In the genomic region with DNA sequence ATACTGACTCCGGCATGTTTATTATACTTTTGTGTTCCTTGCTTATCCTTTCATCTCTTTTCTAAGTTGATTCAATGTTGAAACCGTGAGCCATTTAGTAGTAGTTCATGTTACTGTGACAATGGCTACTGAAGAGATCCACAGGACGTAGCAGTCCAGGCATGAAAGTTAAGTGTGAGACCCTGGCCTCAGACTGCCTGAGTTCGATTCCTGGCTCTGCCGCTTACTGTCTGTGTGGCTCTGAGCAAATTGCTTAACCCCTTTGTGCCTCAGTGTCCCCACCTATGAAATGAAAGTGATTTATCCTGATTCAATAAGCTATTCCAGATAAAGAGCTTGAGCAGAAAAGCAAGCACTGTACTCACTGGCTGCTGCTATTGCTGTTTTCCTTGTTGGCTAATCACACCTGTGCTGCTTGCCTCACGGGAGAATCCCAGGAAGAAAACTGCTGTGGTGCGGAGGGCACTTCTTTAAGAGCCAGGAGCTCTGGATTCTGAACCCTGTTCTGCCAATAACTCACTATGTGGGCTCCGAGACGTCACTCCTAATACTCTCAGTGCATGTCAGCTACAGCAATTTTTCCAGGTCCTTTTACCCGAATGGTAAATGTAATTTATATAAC, we compare ENCODE assay signal across 42 cellular contexts. TPM values are rescaled to one million over a fixed set of nuclear protein-coding genes. Genes with fewer than 3 reads are reported as not detected.
"Had no signal": no experiment of that assay in that cellular context is flagged by ENCODE, and none has a peak within 500 bp of the region (broad histone marks: within the 10 kb centered on the region; RNA-seq: fewer than 3 reads in every experiment).

No MANE protein-coding gene starts in this region.

- H3K9me3 Mint-ChIP-seq: activated naive CD4-positive, alpha-beta T cell treated with anti-CD3 and anti-CD28 coated beads for 36 hours; activated naive CD4-positive, alpha-beta T cell treated with anti-CD3 and anti-CD28 coated beads, Interleukin-2, amount 10 ng/mL, durations not matched to agents 7 days and 5 days; activated naive CD4-positive, alpha-beta T cell treated with anti-CD3 and anti-CD28 coated beads, Interleukin-2, amount 50 U/mL, for 24 hours; activated naive CD4-positive, alpha-beta T cell treated with anti-CD3 and anti-CD28 coated beads, Interleukin-2, amount 50 U/mL, for 72 hours; activated naive CD8-positive, alpha-beta T cell treated with anti-CD3 and anti-CD28 coated beads for 36 hours; activated naive CD8-positive, alpha-beta T cell treated with anti-CD3 and anti-CD28 coated beads, Interleukin-2, amount 10 ng/mL, durations not matched to agents 7 days and 5 days; activated naive CD8-positive, alpha-beta T cell treated with anti-CD3 and anti-CD28 coated beads, Interleukin-2, amount 50 U/mL, for 24 hours; activated T-cell treated with anti-CD3 and anti-CD28 coated beads, Interleukin-2, amount 50 U/mL, for 24 hours; activated T-cell treated with anti-CD3 and anti-CD28 coated beads, Interleukin-2, amount 50 U/mL, for 4 hours; activated T-cell treated with anti-CD3 and anti-CD28 coated beads, Interleukin-2, amount 50 U/mL, for 72 hours; activated T-helper 1 cell treated with anti-CD3 and anti-CD28 coated beads, Interleukin-12 subunit alpha, Interleukin-12 subunit beta, Interleukin-2, Interleukin-4 antibody, amounts not matched to agents 30 ng/mL and 10 ng/mL and 1 ng/mL, durations not matched to agents 14 hours and 24 hours and 36 hours; activated T-helper 17 cell treated with anti-CD3 and anti-CD28 coated beads, Interleukin-2, amount 50 U/mL, for 72 hours; activated T-helper 2 cell treated with anti-CD3 and anti-CD28 coated beads, Interferon-gamma antibody, Interleukin-2, Interleukin-4, amounts not matched to agents 10 μg/mL and 5 μg/mL and 100 μg/mL, durations not matched to agents 14 hours and 24 hours and 36 hours; central memory CD8-positive, alpha-beta T cell had no signal

- H3K9me3 ChIP-seq: adrenal gland, ascending aorta, breast epithelium had no signal

- H3K27me3 Mint-ChIP-seq: activated naive CD8-positive, alpha-beta T cell treated with anti-CD3 and anti-CD28 coated beads, Interleukin-2, amount 10 ng/mL, durations not matched to agents 7 days and 5 days; activated naive CD8-positive, alpha-beta T cell treated with anti-CD3 and anti-CD28 coated beads, Interleukin-2, amount 50 U/mL, for 24 hours had no signal

- ATAC-seq: activated naive CD4-positive, alpha-beta T cell treated with anti-CD3 and anti-CD28 coated beads, Interleukin-2, amount 50 U/mL, for 72 hours; activated naive CD8-positive, alpha-beta T cell treated with anti-CD3 and anti-CD28 coated beads, Interleukin-2, amount 50 U/mL, for 24 hours; activated T-cell treated with anti-CD3 and anti-CD28 coated beads, Interleukin-2, amount 50 U/mL, for 4 hours; activated T-cell treated with anti-CD3 and anti-CD28 coated beads, Interleukin-2, amount 50 U/mL, for 72 hours; activated T-helper 17 cell treated with anti-CD3 and anti-CD28 coated beads, Interleukin-2, amount 50 U/mL, for 72 hours had no signal

- H3K4me3 Mint-ChIP-seq: activated naive CD4-positive, alpha-beta T cell treated with anti-CD3 and anti-CD28 coated beads for 36 hours; activated naive CD4-positive, alpha-beta T cell treated with anti-CD3 and anti-CD28 coated beads, Interleukin-2, amount 10 ng/mL, durations not matched to agents 7 days and 5 days; activated naive CD4-positive, alpha-beta T cell treated with anti-CD3 and anti-CD28 coated beads, Interleukin-2, amount 50 U/mL, for 24 hours; activated naive CD8-positive, alpha-beta T cell; activated naive CD8-positive, alpha-beta T cell treated with anti-CD3 and anti-CD28 coated beads for 36 hours; activated naive CD8-positive, alpha-beta T cell treated with anti-CD3 and anti-CD28 coated beads, Interleukin-2, amount 10 ng/mL, durations not matched to agents 7 days and 5 days; activated naive CD8-positive, alpha-beta T cell treated with anti-CD3 and anti-CD28 coated beads, Interleukin-2, amount 50 U/mL, for 24 hours; activated T-cell treated with anti-CD3 and anti-CD28 coated beads, Interleukin-2, amount 50 U/mL, for 24 hours; activated T-cell treated with anti-CD3 and anti-CD28 coated beads, Interleukin-2, amount 50 U/mL, for 4 hours; activated T-cell treated with anti-CD3 and anti-CD28 coated beads, Interleukin-2, amount 50 U/mL, for 72 hours; activated T-helper 1 cell treated with anti-CD3 and anti-CD28 coated beads, Interleukin-12 subunit alpha, Interleukin-12 subunit beta, Interleukin-2, Interleukin-4 antibody, amounts not matched to agents 30 ng/mL and 10 ng/mL and 1 ng/mL, durations not matched to agents 14 hours and 24 hours and 36 hours; activated T-helper 17 cell treated with anti-CD3 and anti-CD28 coated beads, Interleukin-2, amount 50 U/mL, for 72 hours; brain; central memory CD8-positive, alpha-beta T cell had no signal

- H3K36me3 ChIP-seq: adrenal gland, ascending aorta, brain microvascular endothelial cell, breast epithelium, cardiac muscle cell had no signal

- H3K4me1 Mint-ChIP-seq: activated naive CD4-positive, alpha-beta T cell treated with anti-CD3 and anti-CD28 coated beads, Interleukin-2, amount 10 ng/mL, durations not matched to agents 7 days and 5 days; activated naive CD4-positive, alpha-beta T cell treated with anti-CD3 and anti-CD28 coated beads, Interleukin-2, amount 50 U/mL, for 24 hours; activated naive CD8-positive, alpha-beta T cell treated with anti-CD3 and anti-CD28 coated beads for 36 hours; activated naive CD8-positive, alpha-beta T cell treated with anti-CD3 and anti-CD28 coated beads, Interleukin-2, amount 10 ng/mL, durations not matched to agents 7 days and 5 days; activated naive CD8-positive, alpha-beta T cell treated with anti-CD3 and anti-CD28 coated beads, Interleukin-2, amount 50 U/mL, for 24 hours; activated T-helper 17 cell treated with anti-CD3 and anti-CD28 coated beads, Interleukin-2, amount 50 U/mL, for 72 hours; central memory CD8-positive, alpha-beta T cell had no signal

- H3K36me3 Mint-ChIP-seq: activated naive CD4-positive, alpha-beta T cell treated with anti-CD3 and anti-CD28 coated beads, Interleukin-2, amount 10 ng/mL, durations not matched to agents 7 days and 5 days; activated naive CD4-positive, alpha-beta T cell treated with anti-CD3 and anti-CD28 coated beads, Interleukin-2, amount 50 U/mL, for 24 hours; activated naive CD4-positive, alpha-beta T cell treated with anti-CD3 and anti-CD28 coated beads, Interleukin-2, amount 50 U/mL, for 72 hours; activated naive CD8-positive, alpha-beta T cell; activated naive CD8-positive, alpha-beta T cell treated with anti-CD3 and anti-CD28 coated beads for 36 hours; activated naive CD8-positive, alpha-beta T cell treated with anti-CD3 and anti-CD28 coated beads, Interleukin-2, amount 10 ng/mL, durations not matched to agents 7 days and 5 days; brain had no signal

- H3K4me3 ChIP-seq: adrenal gland, ascending aorta, breast epithelium, cardiac muscle cell had no signal

- H3K27ac Mint-ChIP-seq: activated naive CD4-positive, alpha-beta T cell treated with anti-CD3 and anti-CD28 coated beads for 36 hours; activated naive CD4-positive, alpha-beta T cell treated with anti-CD3 and anti-CD28 coated beads, Interleukin-2, amount 10 ng/mL, durations not matched to agents 7 days and 5 days; activated naive CD4-positive, alpha-beta T cell treated with anti-CD3 and anti-CD28 coated beads, Interleukin-2, amount 50 U/mL, for 24 hours; activated naive CD4-positive, alpha-beta T cell treated with anti-CD3 and anti-CD28 coated beads, Interleukin-2, amount 50 U/mL, for 72 hours; activated naive CD8-positive, alpha-beta T cell; activated naive CD8-positive, alpha-beta T cell treated with anti-CD3 and anti-CD28 coated beads for 36 hours; activated naive CD8-positive, alpha-beta T cell treated with anti-CD3 and anti-CD28 coated beads, Interleukin-2, amount 10 ng/mL, durations not matched to agents 7 days and 5 days; activated naive CD8-positive, alpha-beta T cell treated with anti-CD3 and anti-CD28 coated beads, Interleukin-2, amount 50 U/mL, for 24 hours; activated T-cell treated with anti-CD3 and anti-CD28 coated beads, Interleukin-2, amount 50 U/mL, for 24 hours; activated T-cell treated with anti-CD3 and anti-CD28 coated beads, Interleukin-2, amount 50 U/mL, for 72 hours; activated T-helper 1 cell treated with anti-CD3 and anti-CD28 coated beads, Interleukin-12 subunit alpha, Interleukin-12 subunit beta, Interleukin-2, Interleukin-4 antibody, amounts not matched to agents 30 ng/mL and 10 ng/mL and 1 ng/mL, durations not matched to agents 14 hours and 24 hours and 36 hours; activated T-helper 17 cell treated with anti-CD3 and anti-CD28 coated beads, Interleukin-2, amount 50 U/mL, for 72 hours; activated T-helper 2 cell treated with anti-CD3 and anti-CD28 coated beads, Interferon-gamma antibody, Interleukin-2, Interleukin-4, amounts not matched to agents 10 μg/mL and 5 μg/mL and 100 μg/mL, durations not matched to agents 14 hours and 24 hours and 36 hours; brain had no signal

- H3K4me1 ChIP-seq: adrenal gland, ascending aorta, breast epithelium had no signal

- H3K27ac ChIP-seq: adrenal gland, ascending aorta, brain microvascular endothelial cell, breast epithelium, cardiac muscle cell had no signal

- DNase-seq: activated effector memory CD4-positive, alpha-beta T cell treated with anti-CD3 and anti-CD28 coated beads, Interleukin-2, amount 50 U/mL, for 16 hours; activated effector memory CD4-positive, alpha-beta T cell treated with Interleukin-2 at 50 U/mL for 16 hours; activated gamma-delta T cell; activated gamma-delta T cell treated with Interleukin-2 at 50 U/mL for 16 hours; activated naive CD4-positive, alpha-beta T cell; activated naive CD4-positive, alpha-beta T cell treated with anti-CD3 and anti-CD28 coated beads for 36 hours; activated naive CD4-positive, alpha-beta T cell treated with anti-CD3 and anti-CD28 coated beads, Interleukin-2, amount 10 ng/mL, durations not matched to agents 7 days and 5 days; activated naive CD4-positive, alpha-beta T cell treated with anti-CD3 and anti-CD28 coated beads, Interleukin-2, amount 50 U/mL, for 16 hours; activated naive CD4-positive, alpha-beta T cell treated with Interleukin-2 at 50 U/mL for 16 hours; activated naive CD8-positive, alpha-beta T cell treated with anti-CD3 and anti-CD28 coated beads for 36 hours; activated naive CD8-positive, alpha-beta T cell treated with anti-CD3 and anti-CD28 coated beads, Interleukin-2, amount 10 ng/mL, durations not matched to agents 7 days and 5 days; activated naive CD8-positive, alpha-beta T cell treated with anti-CD3 and anti-CD28 coated beads, Interleukin-2, amount 50 U/mL, for 24 hours; activated T-cell treated with anti-CD3 and anti-CD28 coated beads for 4 hours; activated T-cell treated with anti-CD3 and anti-CD28 coated beads, Interleukin-2, amount 50 U/mL, for 1 hour; activated T-cell treated with anti-CD3 and anti-CD28 coated beads, Interleukin-2, amount 50 U/mL, for 24 hours; activated T-cell treated with anti-CD3 and anti-CD28 coated beads, Interleukin-2, amount 50 U/mL, for 4 hours; activated T-cell treated with anti-CD3 and anti-CD28 coated beads, Interleukin-2, amount 50 U/mL, for 48 hours; activated T-cell treated with anti-CD3 and anti-CD28 coated beads, Interleukin-2, amount 50 U/mL, for 72 hours; adrenal gland; amniotic stem cell; amygdala; anterior cingulate cortex; aorta; brain microvascular endothelial cell; caudate nucleus; central memory CD4-positive, alpha-beta T cell; cerebellar nuclear complex had no signal

- FAIRE-seq: astrocyte, bronchial epithelial cell had no signal

- H3K27me3 ChIP-seq: adrenal gland, ascending aorta, brain microvascular endothelial cell, cardiac muscle cell had no signal

RNA-seq across cellular contexts. Expression of a gene that starts 38.4 kb away (rescaled TPM):
- total RNA-seq: activated naive CD4-positive, alpha-beta T cell treated with anti-CD3 and anti-CD28 coated beads for 36 hours; activated naive CD4-positive, alpha-beta T cell treated with anti-CD3 and anti-CD28 coated beads, Interleukin-2, amount 50 U/mL, for 72 hours; activated naive CD8-positive, alpha-beta T cell treated with anti-CD3 and anti-CD28 coated beads for 36 hours; activated naive CD8-positive, alpha-beta T cell treated with anti-CD3 and anti-CD28 coated beads, Interleukin-2, amount 10 ng/mL, durations not matched to agents 7 days and 5 days; activated T-cell treated with anti-CD3 and anti-CD28 coated beads, Interleukin-2, amount 50 U/mL, for 72 hours; activated T-helper 1 cell treated with anti-CD3 and anti-CD28 coated beads, Interleukin-12 subunit alpha, Interleukin-12 subunit beta, Interleukin-2, Interleukin-4 antibody, amounts not matched to agents 30 ng/mL and 10 ng/mL and 1 ng/mL, durations not matched to agents 14 hours and 24 hours and 36 hours; activated T-helper 17 cell treated with anti-CD3 and anti-CD28 coated beads, Interleukin-2, amount 50 U/mL, for 72 hours; activated T-helper 2 cell treated with anti-CD3 and anti-CD28 coated beads, Interferon-gamma antibody, Interleukin-2, Interleukin-4, amounts not matched to agents 10 μg/mL and 5 μg/mL and 100 μg/mL, durations not matched to agents 14 hours and 24 hours and 36 hours; ascending aorta; astrocyte; breast epithelium; bronchial epithelial cell; cardiac muscle cell; cardiac septum; cerebellum had no signal
- polyA plus RNA-seq: cardiac muscle cell had no signal
